In genomic region chr1:44810101-44810761, GRCh38 we compare ENCODE assay signal across 8 cellular contexts. TPM values are rescaled to one million over a fixed set of nuclear protein-coding genes. Genes with fewer than 3 reads are reported as not detected.
DNase-seq lines count a peak whose midpoint lies in the region; TF ChIP-seq lines count a peak whose summit lies in the region.

No MANE protein-coding gene starts in this region.

- DNase-seq in brain microvascular endothelial cell (no peak), lung microvascular endothelial cell (ENCODE audit: low read depth in 2 of 2) (peak; percentile 41 to 53), SW 1271 (lab: John Stamatoyannopoulos, UW) (no peak), SKM-1 treated with dmso at 0.1 percent for 144 hours (lab: John Stamatoyannopoulos, UW; ENCODE audit: unreplicated experiment) (no peak), cerebellum (ENCODE audit: low spot score) (no peak)

- H2AFZ ChIP-seq in OCI-LY1 (ENCODE audit: low read length) = no peak overlapping the region

- peak overlapping the region; percentile 98 to 100 (median 99) for H3K27ac ChIP-seq in BLaER1 treated with 17β-estradiol and CSF1 and Interleukin-3, amounts not matched to agents 10 nM and 100 nM
- H3K27ac ChIP-seq in OCI-LY1 (ENCODE audit: low read depth, low read length, poor library complexity, severe bottlenecking) = peak overlapping the region; percentile 90
- peak overlapping the region; percentile 99 for H3K27ac ChIP-seq in brain microvascular endothelial cell
- peak overlapping the region; percentile 95 for H3K27ac ChIP-seq in thymus (ENCODE audit: low read depth)

- TF ChIP-seq CTCF in OCI-LY1 (IDR thresholded peaks at IDR 0.05; ENCODE audit: low read length) (no peak), brain microvascular endothelial cell (IDR thresholded peaks at IDR 0.05; ENCODE audit: low read depth, low read length, missing control alignments) (no peak)

- H4K20me1 ChIP-seq in BLaER1 treated with 17β-estradiol and CSF1 and Interleukin-3, amounts not matched to agents 10 nM and 100 nM = no peaks in the 10 kb centered on the region; a peak in 1 of 22 replicates
- no peaks in the 10 kb centered on the region for H4K20me1 ChIP-seq in OCI-LY1 (ENCODE audit: insufficient read depth, low read length)

- peak overlapping the region; percentile 83 to 96 (median 90) for H3K9ac ChIP-seq in BLaER1 treated with 17β-estradiol and CSF1 and Interleukin-3, amounts not matched to agents 10 nM and 100 nM
- H3K9ac ChIP-seq in OCI-LY1 (ENCODE audit: low read length) = peak overlapping the region; percentile 6; the same call in 1 of the 2 replicates

- no peaks in the 10 kb centered on the region for H3K9me2 ChIP-seq in OCI-LY1 (ENCODE audit: low read depth, low read length)

- peaks cover 16 to 26% (median 17%) of the 10 kb centered on the region in 11 experiments for H3K36me3 ChIP-seq in BLaER1 treated with 17β-estradiol and CSF1 and Interleukin-3, amounts not matched to agents 10 nM and 100 nM
- 0 out of 2 replicates have a peak, but pooled peaks cover 3% of the 10 kb centered on the region for H3K36me3 ChIP-seq in OCI-LY1 (ENCODE audit: insufficient read depth, low read length)
- H3K36me3 ChIP-seq in brain microvascular endothelial cell (replicated peaks) = peaks cover 38% of the 10 kb centered on the region
- H3K36me3 ChIP-seq in thymus (ENCODE audit: control insufficient read depth, insufficient read depth) = peaks cover 11% of the 10 kb centered on the region

- H3F3A ChIP-seq in OCI-LY1 (ENCODE audit: insufficient read depth, low read length) = no peaks in the 10 kb centered on the region

- no peaks in the 10 kb centered on the region for H3K79me2 ChIP-seq in OCI-LY1 (ENCODE audit: insufficient read depth, low read length)

- H3K27me3 ChIP-seq in BLaER1 treated with 17β-estradiol and CSF1 and Interleukin-3, amounts not matched to agents 10 nM and 100 nM = no peaks in the 10 kb centered on the region
- H3K27me3 ChIP-seq in OCI-LY1 (ENCODE audit: insufficient read depth, low read length) (no peaks in the 10 kb centered on the region), brain microvascular endothelial cell (replicated peaks) (no peaks in the 10 kb centered on the region), thymus (ENCODE audit: control insufficient read depth, insufficient read depth) (no peaks in the 10 kb centered on the region)

- H3K9me3 ChIP-seq in BLaER1 treated with 17β-estradiol and CSF1 and Interleukin-3, amounts not matched to agents 10 nM and 100 nM (replicated peaks in 1 of 11) = no peaks in the 10 kb centered on the region
- H3K9me3 ChIP-seq in OCI-LY1 (ENCODE audit: low read length) (no peaks in the 10 kb centered on the region), thymus (ENCODE audit: control insufficient read depth) (no peaks in the 10 kb centered on the region)

- peaks cover 93 to 100% (median 97%) of the 10 kb centered on the region in 10 experiments for H3K4me1 ChIP-seq in BLaER1 treated with 17β-estradiol and CSF1 and Interleukin-3, amounts not matched to agents 10 nM and 100 nM
- peaks cover 55% of the 10 kb centered on the region for H3K4me1 ChIP-seq in OCI-LY1 (ENCODE audit: insufficient read depth, low read length, severe bottlenecking)
- H3K4me1 ChIP-seq in thymus (ENCODE audit: control insufficient read depth, insufficient read depth, low read length) = peaks cover 53% of the 10 kb centered on the region

- H3K4me2 ChIP-seq in BLaER1 treated with 17β-estradiol and CSF1 and Interleukin-3, amounts not matched to agents 10 nM and 100 nM = peak overlapping the region; percentile 90 to 99 (median 92)
- peak overlapping the region; percentile 27; the same call in 1 of the 2 replicates for H3K4me2 ChIP-seq in OCI-LY1 (ENCODE audit: low read length)

- in situ Hi-C loops in brain microvascular endothelial cell (cut with HindIII; ENCODE audit: low pct_ligation_motif_present, low sequenced_read_pairs) = no loop called here

- H3K4me3 ChIP-seq in BLaER1 treated with 17β-estradiol and CSF1 and Interleukin-3, amounts not matched to agents 10 nM and 100 nM = peak overlapping the region in 4 of 10 experiments; percentile 13 to 41 (median 22); a peak in 3 of 20 replicates
- H3K4me3 ChIP-seq in OCI-LY1 (ENCODE audit: low read depth, low read length, poor library complexity, severe bottlenecking) (no peak overlapping the region), brain microvascular endothelial cell (ENCODE audit: low read depth, low read length) (peak overlapping the region; percentile 50), thymus (ENCODE audit: low read length) (no peak overlapping the region)

- 52% methylated on average over 12 of the region's 12 CpGs for WGBS in thymus

RNA-seq across cellular contexts. Expression of gene BTBD19, which starts 1.9 kb away (rescaled TPM):
- total RNA-seq in lung microvascular endothelial cell = 4.4 and 6.0 TPM in 2 replicates
- 3.8 TPM for polyA plus RNA-seq in thymus
- 2.4 TPM for total RNA-seq in cerebellum

RNA-seq across cellular contexts. Expression of gene DYNLT4, which starts 3.1 kb away (rescaled TPM):
- under 0.01 and 0.40 TPM in 2 replicates for total RNA-seq in lung microvascular endothelial cell
- polyA plus RNA-seq in thymus = 0.09 TPM
- total RNA-seq in cerebellum = not detected

RNA-seq across cellular contexts. Expression of gene PLK3, which starts 10.1 kb away (rescaled TPM):
- 10.0 and 22.4 TPM in 2 replicates for total RNA-seq in lung microvascular endothelial cell
- 32.9 TPM for polyA plus RNA-seq in thymus
- total RNA-seq in cerebellum = 14.3 TPM

RNA-seq across cellular contexts. Expression of gene BEST4, which starts 22.3 kb away (rescaled TPM):
- total RNA-seq in lung microvascular endothelial cell = under 0.01 TPM in 1 of 2 replicates, not detected in the other
- 1.3 TPM for polyA plus RNA-seq in thymus
- 0.27 TPM for total RNA-seq in cerebellum

RNA-seq across cellular contexts. Expression of gene PTCH2, which starts 32.8 kb away (rescaled TPM):
- under 0.01 TPM in 2 replicates for total RNA-seq in lung microvascular endothelial cell
- 0.91 TPM for polyA plus RNA-seq in thymus
- 2.4 TPM for total RNA-seq in cerebellum

Comparison
In these comparisons a context has a peak if more than half of its experiments do, and no peak if none do; other contexts are left out.
1. DNase-seq: peak in lung microvascular endothelial cell (2 of 2); none in brain microvascular endothelial cell (single experiment), SW 1271 (0 of 2), SKM-1 treated with dmso at 0.1 percent for 144 hours (single experiment) and cerebellum (single experiment).
2. Peak in every context shown above with its lines, with median percentiles within 50 percentile points of each other: H3K27ac ChIP-seq.